8 cellular contexts compared by ENCODE assay signal in the genomic region with DNA sequence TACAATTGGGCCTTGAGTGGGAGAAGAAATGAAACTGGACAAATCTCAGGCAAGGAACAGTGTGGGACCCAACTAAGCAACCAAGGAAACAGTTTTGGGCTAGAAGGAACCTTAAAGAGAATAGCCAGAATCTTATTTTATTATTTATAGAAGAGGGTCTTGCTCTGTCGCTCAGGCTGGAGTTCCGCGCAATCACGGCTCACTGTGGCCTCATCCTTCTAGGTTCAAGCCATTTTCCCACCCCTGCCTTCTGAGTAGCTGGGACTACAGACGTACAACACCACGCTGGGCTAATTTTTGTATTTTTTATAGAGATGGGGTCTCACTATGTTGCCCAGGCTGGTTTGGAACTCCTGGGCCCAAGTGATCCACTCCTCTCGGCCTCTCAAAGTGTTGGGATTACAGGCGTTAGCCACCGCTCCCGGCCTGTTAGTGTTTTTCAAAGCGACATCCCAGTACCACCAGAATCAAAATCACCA. TPM values are rescaled to one million over a fixed set of nuclear protein-coding genes. Genes with fewer than 3 reads are reported as not detected.
DNase-seq lines count a peak whose midpoint lies in the region; ATAC-seq and TF ChIP-seq lines count a peak whose summit lies in the region.

No MANE protein-coding gene starts in this region.

- peak overlapping the region; percentile 96 for H3K4me3 Mint-ChIP-seq in activated CD4-positive, alpha-beta T cell treated with anti-CD3 and anti-CD28 coated beads, Interleukin-2, amount 10 ng/mL, durations not matched to agents 7 days and 5 days
- peak overlapping the region; percentile 92 for H3K4me3 Mint-ChIP-seq in activated T-helper 2 cell treated with anti-CD3 and anti-CD28 coated beads, Interferon-gamma antibody, Interleukin-2, Interleukin-4, amounts not matched to agents 10 μg/mL and 5 μg/mL and 100 μg/mL, durations not matched to agents 14 hours and 24 hours and 36 hours (ENCODE audit: low read depth)

- POLR2A ChIA-PET in activated CD4-positive, alpha-beta T cell treated with anti-CD3 and anti-CD28 coated beads, Interleukin-2, amount 10 ng/mL, durations not matched to agents 7 days and 5 days (lab: Charles Lee) = no interaction called here

- CTCF ChIA-PET in activated CD4-positive, alpha-beta T cell treated with anti-CD3 and anti-CD28 coated beads, Interleukin-2, amount 10 ng/mL, durations not matched to agents 7 days and 5 days (lab: Charles Lee) = no interaction called here

- no peak for ATAC-seq in HG03095 (IDR thresholded peaks at IDR 0.05; ENCODE audit: unreplicated experiment)
- no peak for ATAC-seq in HG03097 (IDR thresholded peaks at IDR 0.05; ENCODE audit: low FRiP score, unreplicated experiment)

- intact Hi-C loops in activated T-helper 2 cell treated with anti-CD3 and anti-CD28 coated beads, Interferon-gamma antibody, Interleukin-2, Interleukin-4, amounts not matched to agents 10 μg/mL and 5 μg/mL and 100 μg/mL, durations not matched to agents 14 hours and 24 hours and 36 hours (cut with micrococcal nuclease) = loop anchor here (10.0 kb wide), 2 partner anchors 709 to 899 kb away; a partner anchor contains a TSS

- H3K4me1 Mint-ChIP-seq in activated CD4-positive, alpha-beta T cell treated with anti-CD3 and anti-CD28 coated beads, Interleukin-2, amount 10 ng/mL, durations not matched to agents 7 days and 5 days = peaks cover 65% of the 10 kb centered on the region
- peaks cover 32% of the 10 kb centered on the region for H3K4me1 Mint-ChIP-seq in activated T-helper 2 cell treated with anti-CD3 and anti-CD28 coated beads, Interferon-gamma antibody, Interleukin-2, Interleukin-4, amounts not matched to agents 10 μg/mL and 5 μg/mL and 100 μg/mL, durations not matched to agents 14 hours and 24 hours and 36 hours (ENCODE audit: low read depth)

- peaks cover 21% of the 10 kb centered on the region for H3K4me1 ChIP-seq in thymus (ENCODE audit: control insufficient read depth, insufficient read depth, low read length)

- peaks cover 47% of the 10 kb centered on the region for H3K36me3 Mint-ChIP-seq in activated CD4-positive, alpha-beta T cell treated with anti-CD3 and anti-CD28 coated beads, Interleukin-2, amount 10 ng/mL, durations not matched to agents 7 days and 5 days (ENCODE audit: low read depth)
- peaks cover 51% of the 10 kb centered on the region for H3K36me3 Mint-ChIP-seq in activated T-helper 2 cell treated with anti-CD3 and anti-CD28 coated beads, Interferon-gamma antibody, Interleukin-2, Interleukin-4, amounts not matched to agents 10 μg/mL and 5 μg/mL and 100 μg/mL, durations not matched to agents 14 hours and 24 hours and 36 hours (ENCODE audit: low read depth)

- peak overlapping the region; percentile 97 for H3K27ac Mint-ChIP-seq in activated CD4-positive, alpha-beta T cell treated with anti-CD3 and anti-CD28 coated beads, Interleukin-2, amount 10 ng/mL, durations not matched to agents 7 days and 5 days
- peak overlapping the region; percentile 94 for H3K27ac Mint-ChIP-seq in activated T-helper 2 cell treated with anti-CD3 and anti-CD28 coated beads, Interferon-gamma antibody, Interleukin-2, Interleukin-4, amounts not matched to agents 10 μg/mL and 5 μg/mL and 100 μg/mL, durations not matched to agents 14 hours and 24 hours and 36 hours

- H3K4me3 ChIP-seq in kidney epithelial cell (ENCODE audit: low read depth, low read length) = peak overlapping the region; percentile 57
- H3K4me3 ChIP-seq in thymus (ENCODE audit: low read length) = no peak overlapping the region

- no peaks in the 10 kb centered on the region for H3K27me3 Mint-ChIP-seq in activated CD4-positive, alpha-beta T cell treated with anti-CD3 and anti-CD28 coated beads, Interleukin-2, amount 10 ng/mL, durations not matched to agents 7 days and 5 days
- no peaks in the 10 kb centered on the region for H3K27me3 Mint-ChIP-seq in activated T-helper 2 cell treated with anti-CD3 and anti-CD28 coated beads, Interferon-gamma antibody, Interleukin-2, Interleukin-4, amounts not matched to agents 10 μg/mL and 5 μg/mL and 100 μg/mL, durations not matched to agents 14 hours and 24 hours and 36 hours (ENCODE audit: low read depth)

- H3K36me3 ChIP-seq in kidney epithelial cell (ENCODE audit: control insufficient read depth, insufficient read depth, low read length) (no peaks in the 10 kb centered on the region), thymus (ENCODE audit: control insufficient read depth, insufficient read depth) (no peaks in the 10 kb centered on the region)

- H3K27me3 ChIP-seq in kidney epithelial cell (ENCODE audit: control insufficient read depth, insufficient read depth, low read length) (no peaks in the 10 kb centered on the region), thymus (ENCODE audit: control insufficient read depth, insufficient read depth) (no peaks in the 10 kb centered on the region)

- DNase-seq in activated CD4-positive, alpha-beta T cell treated with anti-CD3 and anti-CD28 coated beads, Interleukin-2, amount 10 ng/mL, durations not matched to agents 7 days and 5 days = no peak
- DNase-seq in activated CD4-positive, alpha-beta T cell treated with anti-CD3 and anti-CD28 coated beads, Interleukin-2, amount 50 U/mL, for 4 hours = no peak
- DNase-seq in activated T-helper 2 cell treated with anti-CD3 and anti-CD28 coated beads, Interferon-gamma antibody, Interleukin-2, Interleukin-4, amounts not matched to agents 10 μg/mL and 5 μg/mL and 100 μg/mL, durations not matched to agents 14 hours and 24 hours and 36 hours (ENCODE audit: low spot score) = no peak
- DNase-seq in kidney epithelial cell (ENCODE audit: low read depth) = no peak
- no peak for DNase-seq in GOT3 (lab: John Stamatoyannopoulos, UW)

- 95% methylated on average over 11 of the region's 11 CpGs for WGBS in thymus

- no peak for TF ChIP-seq CTCF in kidney epithelial cell (IDR thresholded peaks at IDR 0.05; ENCODE audit: insufficient read depth, low read length, poor library complexity, severe bottlenecking)

- peak overlapping the region; percentile 0 for H3K27ac ChIP-seq in thymus (ENCODE audit: low read depth)

- H3K9me3 ChIP-seq in thymus (ENCODE audit: control insufficient read depth) = no peaks in the 10 kb centered on the region

- peaks cover 2% of the 10 kb centered on the region for H3K9me3 Mint-ChIP-seq in activated CD4-positive, alpha-beta T cell treated with anti-CD3 and anti-CD28 coated beads, Interleukin-2, amount 10 ng/mL, durations not matched to agents 7 days and 5 days
- no peaks in the 10 kb centered on the region for H3K9me3 Mint-ChIP-seq in activated T-helper 2 cell treated with anti-CD3 and anti-CD28 coated beads, Interferon-gamma antibody, Interleukin-2, Interleukin-4, amounts not matched to agents 10 μg/mL and 5 μg/mL and 100 μg/mL, durations not matched to agents 14 hours and 24 hours and 36 hours

RNA-seq across cellular contexts. Expression of a gene that starts 0.7 kb away (rescaled TPM):
- 10 to 100 TPM; 76.8 to 89.2 TPM for total RNA-seq in activated CD4-positive, alpha-beta T cell treated with anti-CD3 and anti-CD28 coated beads, Interleukin-2, amount 10 ng/mL, durations not matched to agents 7 days and 5 days
- total RNA-seq in activated T-helper 2 cell treated with anti-CD3 and anti-CD28 coated beads, Interferon-gamma antibody, Interleukin-2, Interleukin-4, amounts not matched to agents 10 μg/mL and 5 μg/mL and 100 μg/mL, durations not matched to agents 14 hours and 24 hours and 36 hours = 67.8 and 71.0 TPM in 2 replicates
- 2.1 and 4.5 TPM in 2 replicates for total RNA-seq in kidney epithelial cell
- polyA plus RNA-seq in thymus = 3.5 TPM

RNA-seq across cellular contexts. Expression of a gene that starts 1.6 kb away (rescaled TPM):
- total RNA-seq in activated CD4-positive, alpha-beta T cell treated with anti-CD3 and anti-CD28 coated beads, Interleukin-2, amount 10 ng/mL, durations not matched to agents 7 days and 5 days = 10 to 100 TPM; 38.8 to 42.2 TPM
- total RNA-seq in activated T-helper 2 cell treated with anti-CD3 and anti-CD28 coated beads, Interferon-gamma antibody, Interleukin-2, Interleukin-4, amounts not matched to agents 10 μg/mL and 5 μg/mL and 100 μg/mL, durations not matched to agents 14 hours and 24 hours and 36 hours = 43.7 and 44.3 TPM in 2 replicates
- total RNA-seq in kidney epithelial cell = 25.5 and 28.6 TPM in 2 replicates
- 18.7 TPM for polyA plus RNA-seq in thymus

RNA-seq across cellular contexts. Expression of a gene that starts 25.7 kb away (rescaled TPM):
- total RNA-seq in activated CD4-positive, alpha-beta T cell treated with anti-CD3 and anti-CD28 coated beads, Interleukin-2, amount 10 ng/mL, durations not matched to agents 7 days and 5 days = 10 to 100 TPM; 15.0 to 18.1 TPM
- total RNA-seq in activated T-helper 2 cell treated with anti-CD3 and anti-CD28 coated beads, Interferon-gamma antibody, Interleukin-2, Interleukin-4, amounts not matched to agents 10 μg/mL and 5 μg/mL and 100 μg/mL, durations not matched to agents 14 hours and 24 hours and 36 hours = 23.6 and 24.3 TPM in 2 replicates
- 5.6 and 8.1 TPM in 2 replicates for total RNA-seq in kidney epithelial cell
- 13.8 TPM for polyA plus RNA-seq in thymus

RNA-seq across cellular contexts. Expression of a gene that starts 26.0 kb away (rescaled TPM):
- total RNA-seq in activated CD4-positive, alpha-beta T cell treated with anti-CD3 and anti-CD28 coated beads, Interleukin-2, amount 10 ng/mL, durations not matched to agents 7 days and 5 days = under 1 TPM; 0.37 to 0.50 TPM
- 0.28 and 0.57 TPM in 2 replicates for total RNA-seq in activated T-helper 2 cell treated with anti-CD3 and anti-CD28 coated beads, Interferon-gamma antibody, Interleukin-2, Interleukin-4, amounts not matched to agents 10 μg/mL and 5 μg/mL and 100 μg/mL, durations not matched to agents 14 hours and 24 hours and 36 hours
- 0.46 TPM in 1 of 2 replicates, not detected in the other for total RNA-seq in kidney epithelial cell
- polyA plus RNA-seq in thymus = 0.52 TPM

RNA-seq across cellular contexts. Expression of a gene that starts 33.9 kb away (rescaled TPM):
- 100 to 1,000 TPM; 956 to 981 TPM for total RNA-seq in activated CD4-positive, alpha-beta T cell treated with anti-CD3 and anti-CD28 coated beads, Interleukin-2, amount 10 ng/mL, durations not matched to agents 7 days and 5 days
- 580 and 598 TPM in 2 replicates for total RNA-seq in activated T-helper 2 cell treated with anti-CD3 and anti-CD28 coated beads, Interferon-gamma antibody, Interleukin-2, Interleukin-4, amounts not matched to agents 10 μg/mL and 5 μg/mL and 100 μg/mL, durations not matched to agents 14 hours and 24 hours and 36 hours
- 582 and 942 TPM in 2 replicates for total RNA-seq in kidney epithelial cell
- polyA plus RNA-seq in thymus = 1,456 TPM

Comparison
In these comparisons a context has a peak if more than half of its experiments do, and no peak if none do; other contexts are left out.
1. RNA of a gene that starts 0.7 kb away (total RNA-seq): 76.8 to 89.2 TPM in activated CD4-positive, alpha-beta T cell treated with anti-CD3 and anti-CD28 coated beads, Interleukin-2, amount 10 ng/mL, durations not matched to agents 7 days and 5 days and 67.8 to 71.0 TPM in activated T-helper 2 cell treated with anti-CD3 and anti-CD28 coated beads, Interferon-gamma antibody, Interleukin-2, Interleukin-4, amounts not matched to agents 10 μg/mL and 5 μg/mL and 100 μg/mL, durations not matched to agents 14 hours and 24 hours and 36 hours; 2.1 to 4.5 TPM in kidney epithelial cell; every median in the first group is over 10 times any median in the second.